In genomic region chr3:196782496-196782895, GRCh38 we compare ENCODE assay signal across 14 cellular contexts. TPM values are rescaled to one million over a fixed set of nuclear protein-coding genes. Genes with fewer than 3 reads are reported as not detected.
DNase-seq lines count a peak whose midpoint lies in the region; ATAC-seq and TF ChIP-seq lines count a peak whose summit lies in the region.
"Had no signal": no experiment of that assay in that cellular context is flagged by ENCODE, and none has a peak within 500 bp of the region (broad histone marks: within the 10 kb centered on the region; RNA-seq: fewer than 3 reads in every experiment).

No MANE protein-coding gene starts in this region.

- DNase-seq in activated T-cell treated with anti-CD3 and anti-CD28 coated beads, Interleukin-2, amount 50 U/mL, for 24 hours, result no peak
- DNase-seq in activated T-cell treated with anti-CD3 and anti-CD28 coated beads, Interleukin-2, amount 50 U/mL, for 1 hour, result no peak
- DNase-seq in WTC11 (ENCODE audit: low spot score) (no peak), glutamatergic neuron (no peak), testis (peak; percentile 59), right atrium auricular region (ENCODE audit: low spot score) (no peak)
- no peak for DNase-seq in activated CD8-positive, alpha-beta memory T cell treated with anti-CD3 and anti-CD28 coated beads for 24 hours
- DNase-seq: DMS79 treated with DMSO at 0.1 percent for 48 hours, EL, HCEC 1CT, HFFc6 had no signal

- intact Hi-C loops in testis (cut with DNase I; ENCODE audit: low total_unique reads), result no loop called here

- peaks cover 41% of the 10 kb centered on the region for H3K4me1 Mint-ChIP-seq in activated T-cell treated with anti-CD3 and anti-CD28 coated beads, Interleukin-2, amount 50 U/mL, for 24 hours (ENCODE audit: low read depth)
- H3K4me1 Mint-ChIP-seq in WTC11 (peaks cover 12% of the 10 kb centered on the region), glutamatergic neuron (ENCODE audit: low read depth, unreplicated experiment) (peaks cover 8% of the 10 kb centered on the region)

- H3K36me3 ChIP-seq in testis (ENCODE audit: low read depth, missing control alignments) (no peaks in the 10 kb centered on the region), right atrium auricular region (peaks cover 33% of the 10 kb centered on the region)

- peaks cover 8% of the 10 kb centered on the region for H3K4me1 ChIP-seq in testis
- peaks cover 0 to 5% of the 10 kb centered on the region in 2 donors for H3K4me1 ChIP-seq in right atrium auricular region

- no peak overlapping the region for H3K4me3 Mint-ChIP-seq in activated T-cell treated with anti-CD3 and anti-CD28 coated beads, Interleukin-2, amount 50 U/mL, for 24 hours
- H3K4me3 Mint-ChIP-seq in WTC11 (no peak overlapping the region), glutamatergic neuron (ENCODE audit: unreplicated experiment) (peak overlapping the region; percentile 36)
- H3K4me3 Mint-ChIP-seq: HFFc6 had no signal

- H3K9me3 ChIP-seq in testis (no peaks in the 10 kb centered on the region), right atrium auricular region (no peaks in the 10 kb centered on the region)

- TF ChIP-seq CTCF in WTC11 (IDR thresholded peaks at IDR 0.05) (no peak), glutamatergic neuron (IDR thresholded peaks at IDR 0.05; ENCODE audit: partially characterized antibody, unreplicated experiment) (no peak), testis (IDR thresholded peaks at IDR 0.05) (no peak), right atrium auricular region (IDR thresholded peaks at IDR 0.05) (no peak)

- POLR2A ChIA-PET in WTC11 (lab: Charles Lee), result interaction anchor here (0.7 kb wide), 1 partner anchor 1175 kb away, joined by 3 read pairs; no protein-coding TSS in a partner anchor

- H3K27ac ChIP-seq in testis, result no peak overlapping the region
- H3K27ac ChIP-seq in right atrium auricular region, result no peak overlapping the region
- H3K27ac ChIP-seq: 22Rv1 had no signal

- peaks cover 83% of the 10 kb centered on the region for H3K36me3 Mint-ChIP-seq in activated T-cell treated with anti-CD3 and anti-CD28 coated beads, Interleukin-2, amount 50 U/mL, for 24 hours (ENCODE audit: low read depth)
- peaks cover 68% of the 10 kb centered on the region for H3K36me3 Mint-ChIP-seq in WTC11
- peaks cover 16% of the 10 kb centered on the region for H3K36me3 Mint-ChIP-seq in glutamatergic neuron (ENCODE audit: unreplicated experiment)

- H3K4me3 ChIP-seq in testis, result no peak overlapping the region
- no peak overlapping the region for H3K4me3 ChIP-seq in right atrium auricular region

- H3K27me3 ChIP-seq in testis (no peaks in the 10 kb centered on the region), right atrium auricular region (no peaks in the 10 kb centered on the region)

- peak overlapping the region; percentile 22 for H3K27ac Mint-ChIP-seq in activated T-cell treated with anti-CD3 and anti-CD28 coated beads, Interleukin-2, amount 50 U/mL, for 24 hours
- H3K27ac Mint-ChIP-seq in WTC11, result peak overlapping the region; percentile 12; the same call in 1 of the 2 replicates
- H3K27ac Mint-ChIP-seq in glutamatergic neuron (ENCODE audit: unreplicated experiment), result peak overlapping the region; percentile 70
- H3K27ac Mint-ChIP-seq: HFFc6 had no signal

- CTCF ChIA-PET in WTC11 (lab: Charles Lee), result no interaction called here

- TF ChIP-seq POLR2A in testis (IDR thresholded peaks at IDR 0.05), result no peak

- ATAC-seq in WTC11 (no peak), GM19035 (IDR thresholded peaks at IDR 0.05; ENCODE audit: unreplicated experiment) (no peak)
- ATAC-seq: HepG2 had no signal

- no peaks in the 10 kb centered on the region for H3K27me3 Mint-ChIP-seq in activated T-cell treated with anti-CD3 and anti-CD28 coated beads, Interleukin-2, amount 50 U/mL, for 24 hours
- no peaks in the 10 kb centered on the region for H3K27me3 Mint-ChIP-seq in WTC11 (ENCODE audit: low read depth)
- no peaks in the 10 kb centered on the region for H3K27me3 Mint-ChIP-seq in glutamatergic neuron (ENCODE audit: unreplicated experiment)

- WGBS in testis, 2 donors, result 55 to 75% methylated on average over 4 of the region's 4 CpGs

- peaks cover 6% of the 10 kb centered on the region for H3K9me3 Mint-ChIP-seq in activated T-cell treated with anti-CD3 and anti-CD28 coated beads, Interleukin-2, amount 50 U/mL, for 24 hours
- peaks cover 33% of the 10 kb centered on the region for H3K9me3 Mint-ChIP-seq in WTC11
- H3K9me3 Mint-ChIP-seq in glutamatergic neuron (ENCODE audit: unreplicated experiment), result peaks cover 7% of the 10 kb centered on the region

TF ChIP-seq in WTC11, 78 proteins besides CTCF, POLR2A, EP300 and RAD21:
- no peak for TF ChIP-seq JUN (CRISPR knock-in tag; IDR thresholded peaks at IDR 0.05)
- no peak for TF ChIP-seq ZNF121 (CRISPR knock-in tag; IDR thresholded peaks at IDR 0.05)
- TF ChIP-seq JAZF1 (CRISPR knock-in tag; IDR thresholded peaks at IDR 0.05), result no peak

RNA-seq across cellular contexts. Expression of gene PAK2, which starts 42.8 kb away (rescaled TPM):
- total RNA-seq in WTC11 (2021), result 47.3 to 50.7 TPM (median 50.0 TPM) in 3 replicates
- 128 TPM for total RNA-seq in glutamatergic neuron (ENCODE audit: unreplicated experiment)
- 10 to 100 TPM; 47.4 to 49.2 TPM for total RNA-seq in testis
- polyA plus RNA-seq in testis (ENCODE audit: insufficient read depth, low read depth, low replicate concordance), result 30.7 TPM
- total RNA-seq in right atrium auricular region, result 10 to 100 TPM; 47.5 to 48.7 TPM

Comparison
In these comparisons a context has a peak if more than half of its experiments do, and no peak if none do; other contexts are left out.
1. H3K27ac Mint-ChIP-seq: peak in every context shown above with its lines; median percentile 70 in glutamatergic neuron; 22 in activated T-cell treated with anti-CD3 and anti-CD28 coated beads, Interleukin-2, amount 50 U/mL, for 24 hours; 12 in WTC11.